In the genomic region with DNA sequence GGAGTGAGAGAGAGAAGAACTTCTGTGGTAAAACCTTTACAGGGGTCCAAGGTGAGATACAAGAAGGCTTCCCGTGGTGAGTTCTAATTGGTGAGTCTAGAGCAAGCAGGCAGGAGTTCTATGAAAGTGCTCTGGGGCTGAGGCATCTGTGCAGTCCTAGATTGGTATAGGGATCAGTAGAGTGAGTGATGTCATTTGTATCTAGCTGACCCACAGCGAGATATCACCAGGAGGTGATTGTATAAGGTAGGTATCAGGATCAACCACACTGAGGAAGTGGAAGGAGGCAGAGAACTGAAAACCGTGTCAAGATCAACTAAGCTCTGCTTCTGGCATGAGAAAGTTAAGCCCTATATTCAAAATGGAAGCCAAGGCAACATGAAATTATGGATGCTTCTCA, we compare ENCODE assay signal across 27 cellular contexts.
DNase-seq lines count a peak whose midpoint lies in the region; ATAC-seq, FAIRE-seq and TF ChIP-seq lines count a peak whose summit lies in the region.
"Had no signal": no experiment of that assay in that cellular context is flagged by ENCODE, and none has a peak within 500 bp of the region (broad histone marks: within the 10 kb centered on the region; RNA-seq: fewer than 3 reads in every experiment).

No MANE protein-coding gene starts in this region.

- H3K27me3 ChIP-seq in SK-N-SH (ENCODE audit: insufficient read depth) = no peaks in the 10 kb centered on the region

- no peak overlapping the region for H3K4me3 Mint-ChIP-seq in stimulated activated memory B cell treated with anti-CD40 and anti-IgM and Interleukin-4, amounts not matched to agents 10 μg/mL and 1 μg/mL and 100 μg/mL, for 72 hours
- H3K4me3 Mint-ChIP-seq: H9, HFFc6, IgD-negative memory B cell had no signal

- POLR2A ChIA-PET in SK-N-SH (lab: Yijun Ruan, JAX) = no interaction called here

- no peaks in the 10 kb centered on the region for H3K4me1 Mint-ChIP-seq in stimulated activated memory B cell treated with anti-CD40 and anti-IgM and Interleukin-4, amounts not matched to agents 10 μg/mL and 1 μg/mL and 100 μg/mL, for 72 hours
- H3K4me1 Mint-ChIP-seq: H9, IgD-negative memory B cell had no signal

- TF ChIP-seq CTCF in SK-N-SH (IDR thresholded peaks at IDR 0.05) = no peak

- H3K36me3 Mint-ChIP-seq in stimulated activated memory B cell treated with anti-CD40 and anti-IgM and Interleukin-4, amounts not matched to agents 10 μg/mL and 1 μg/mL and 100 μg/mL, for 72 hours = no peaks in the 10 kb centered on the region
- H3K36me3 Mint-ChIP-seq: IgD-negative memory B cell had no signal

- peaks cover 26% of the 10 kb centered on the region for H3F3A ChIP-seq in SK-N-SH (replicated peaks; ENCODE audit: insufficient read depth)

- H3K4me3 ChIP-seq in SK-N-SH (ENCODE audit: low read depth in 2 of 2, low read length in 1 of 2) = no peak overlapping the region

- FAIRE-seq in RCC 7860 (lab: Jason Lieb, UNC) = no peak
- FAIRE-seq: D721Med had no signal

- no peak overlapping the region for H3K9ac ChIP-seq in SK-N-SH

- no peaks in the 10 kb centered on the region for H4K20me1 ChIP-seq in SK-N-SH (ENCODE audit: insufficient read depth)

- ATAC-seq in SK-N-SH treated with all-trans-retinoic acid at 6 μM for 48 hours (no peak), HG02938 (IDR thresholded peaks at IDR 0.05; ENCODE audit: unreplicated experiment) (peak; percentile 48), GM18520 (IDR thresholded peaks at IDR 0.05; ENCODE audit: unreplicated experiment) (no peak)
- ATAC-seq in stimulated activated memory B cell treated with anti-CD40 and anti-IgM and Interleukin-4, amounts not matched to agents 10 μg/mL and 1 μg/mL and 100 μg/mL, for 72 hours = peak; percentile 39
- ATAC-seq: PC-3 had no signal

- peaks cover 0 to 24% of the 10 kb centered on the region in 2 experiments; a peak in 3 of 4 replicates for H3K4me1 ChIP-seq in SK-N-SH (ENCODE audit: control insufficient read depth in 1 of 2, insufficient read depth in 2 of 2, low read depth in 1 of 2, low read length in 1 of 2)

- 44% methylated on average over 3 of the region's 3 CpGs for WGBS in SK-N-SH (ENCODE audit: low lambda C conversion rate)

- H3K27ac ChIP-seq in SK-N-SH (ENCODE audit: low read depth in 2 of 2, low read length in 1 of 2) = no peak overlapping the region
- H3K27ac ChIP-seq: 22Rv1 had no signal

- TF ChIP-seq RAD21 in SK-N-SH (IDR thresholded peaks at IDR 0.05; ENCODE audit: low read length) = no peak

- no peaks in the 10 kb centered on the region for H3K9me3 Mint-ChIP-seq in stimulated activated memory B cell treated with anti-CD40 and anti-IgM and Interleukin-4, amounts not matched to agents 10 μg/mL and 1 μg/mL and 100 μg/mL, for 72 hours
- H3K9me3 Mint-ChIP-seq: H9 had no signal

- DNase-seq in SK-N-SH (no peak), RCC 7860 (ENCODE audit: low spot score) (peak; percentile 2), AG08395 (ENCODE audit: low spot score) (no peak), hypothalamus (lab: John Stamatoyannopoulos, UW) (no peak)
- DNase-seq: ACHN, AML-193, C1 segment of cervical spinal cord, DMS53, GDM1, H9, HFFc6, MV-4-11, NCI-H1694, NCI-H2081, NCI-H2171, NCI-H524 treated with DMSO at 0.1 percent for 48 hours, NCI-H82, PC-3, RPMI8226, SHP77 had no signal

- H3K9me3 ChIP-seq in SK-N-SH = no peaks in the 10 kb centered on the region

- H3K27ac Mint-ChIP-seq in stimulated activated memory B cell treated with anti-CD40 and anti-IgM and Interleukin-4, amounts not matched to agents 10 μg/mL and 1 μg/mL and 100 μg/mL, for 72 hours = no peak overlapping the region
- H3K27ac Mint-ChIP-seq: H9, HFFc6, IgD-negative memory B cell had no signal

- CTCF ChIA-PET in SK-N-SH (lab: Yijun Ruan, JAX) = no interaction called here

- H3K27me3 Mint-ChIP-seq in stimulated activated memory B cell treated with anti-CD40 and anti-IgM and Interleukin-4, amounts not matched to agents 10 μg/mL and 1 μg/mL and 100 μg/mL, for 72 hours = no peaks in the 10 kb centered on the region
- H3K27me3 Mint-ChIP-seq: IgD-negative memory B cell had no signal

- no peaks in the 10 kb centered on the region for H3K36me3 ChIP-seq in SK-N-SH (replicated peaks in 1 of 2; ENCODE audit: control insufficient read depth in 1 of 2, insufficient read depth in 2 of 2, low read length in 1 of 2)

- no peak overlapping the region for H3K4me2 ChIP-seq in SK-N-SH

- H3K9me2 ChIP-seq in SK-N-SH = no peaks in the 10 kb centered on the region

- H2AFZ ChIP-seq in SK-N-SH (ENCODE audit: low read depth) = peak overlapping the region; percentile 67; the same call in 1 of the 2 replicates

- no peak for TF ChIP-seq EP300 in SK-N-SH (IDR thresholded peaks at IDR 0.05; ENCODE audit: borderline replicate concordance in 1 of 2, low read depth in 1 of 2, low read length in 1 of 2)

- no peaks in the 10 kb centered on the region for H3K79me2 ChIP-seq in SK-N-SH (ENCODE audit: insufficient read depth)

TF ChIP-seq in SK-N-SH, 30 proteins besides CTCF, POLR2A, EP300 and RAD21 (continues in another document):
- TF ChIP-seq RCOR1 (IDR thresholded peaks at IDR 0.05; ENCODE audit: low read length) = no peak
- TF ChIP-seq, protein P1, sequence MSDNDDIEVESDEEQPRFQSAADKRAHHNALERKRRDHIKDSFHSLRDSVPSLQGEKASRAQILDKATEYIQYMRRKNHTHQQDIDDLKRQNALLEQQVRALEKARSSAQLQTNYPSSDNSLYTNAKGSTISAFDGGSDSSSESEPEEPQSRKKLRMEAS (IDR thresholded peaks at IDR 0.05; ENCODE audit: low read depth) = no peak
- TF ChIP-seq USF1 (IDR thresholded peaks at IDR 0.05; ENCODE audit: borderline replicate concordance, low read depth) = no peak
- no peak for TF ChIP-seq RXRA (IDR thresholded peaks at IDR 0.05; ENCODE audit: borderline replicate concordance, low read depth)
- TF ChIP-seq NRF1 (IDR thresholded peaks at IDR 0.05; ENCODE audit: low read depth, low read length) = no peak
- TF ChIP-seq, protein P2, sequence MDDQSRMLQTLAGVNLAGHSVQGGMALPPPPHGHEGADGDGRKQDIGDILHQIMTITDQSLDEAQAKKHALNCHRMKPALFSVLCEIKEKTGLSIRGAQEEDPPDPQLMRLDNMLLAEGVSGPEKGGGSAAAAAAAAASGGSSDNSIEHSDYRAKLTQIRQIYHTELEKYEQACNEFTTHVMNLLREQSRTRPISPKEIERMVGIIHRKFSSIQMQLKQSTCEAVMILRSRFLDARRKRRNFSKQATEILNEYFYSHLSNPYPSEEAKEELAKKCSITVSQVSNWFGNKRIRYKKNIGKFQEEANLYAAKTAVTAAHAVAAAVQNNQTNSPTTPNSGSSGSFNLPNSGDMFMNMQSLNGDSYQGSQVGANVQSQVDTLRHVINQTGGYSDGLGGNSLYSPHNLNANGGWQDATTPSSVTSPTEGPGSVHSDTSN (IDR thresholded peaks at IDR 0.05) = no peak
- no peak for TF ChIP-seq EZH2phosphoT487 (IDR thresholded peaks at IDR 0.05; ENCODE audit: borderline replicate concordance, low read depth)

TF ChIP-seq in SK-N-SH treated with all-trans-retinoic acid at 6 μM for 48 hours, 23 proteins besides CTCF, POLR2A, EP300 and RAD21 (continues in another document):
- TF ChIP-seq TCF4 (CRISPR knock-in tag; IDR thresholded peaks at IDR 0.05; ENCODE audit: borderline replicate concordance) (no peak), ZNF8 (CRISPR knock-in tag; IDR thresholded peaks at IDR 0.05) (no peak), ZNF565 (CRISPR knock-in tag; conservative IDR thresholded peaks at IDR 0.05; ENCODE audit: low read depth) (no peak), GLIS3 (CRISPR knock-in tag; IDR thresholded peaks at IDR 0.05) (no peak), TSHZ2 (CRISPR knock-in tag; IDR thresholded peaks at IDR 0.05) (no peak), CSDC2 (CRISPR knock-in tag; IDR thresholded peaks at IDR 0.05) (no peak), ZFP3 (CRISPR knock-in tag; IDR thresholded peaks at IDR 0.05) (no peak)
- TF ChIP-seq, protein P3, sequence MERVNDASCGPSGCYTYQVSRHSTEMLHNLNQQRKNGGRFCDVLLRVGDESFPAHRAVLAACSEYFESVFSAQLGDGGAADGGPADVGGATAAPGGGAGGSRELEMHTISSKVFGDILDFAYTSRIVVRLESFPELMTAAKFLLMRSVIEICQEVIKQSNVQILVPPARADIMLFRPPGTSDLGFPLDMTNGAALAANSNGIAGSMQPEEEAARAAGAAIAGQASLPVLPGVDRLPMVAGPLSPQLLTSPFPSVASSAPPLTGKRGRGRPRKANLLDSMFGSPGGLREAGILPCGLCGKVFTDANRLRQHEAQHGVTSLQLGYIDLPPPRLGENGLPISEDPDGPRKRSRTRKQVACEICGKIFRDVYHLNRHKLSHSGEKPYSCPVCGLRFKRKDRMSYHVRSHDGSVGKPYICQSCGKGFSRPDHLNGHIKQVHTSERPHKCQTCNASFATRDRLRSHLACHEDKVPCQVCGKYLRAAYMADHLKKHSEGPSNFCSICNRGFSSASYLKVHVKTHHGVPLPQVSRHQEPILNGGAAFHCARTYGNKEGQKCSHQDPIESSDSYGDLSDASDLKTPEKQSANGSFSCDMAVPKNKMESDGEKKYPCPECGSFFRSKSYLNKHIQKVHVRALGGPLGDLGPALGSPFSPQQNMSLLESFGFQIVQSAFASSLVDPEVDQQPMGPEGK (CRISPR knock-in tag; IDR thresholded peaks at IDR 0.05; ENCODE audit: borderline replicate concordance) = no peak

Comparison
In these comparisons a context has a peak if more than half of its experiments do, and no peak if none do; other contexts are left out.
1. ATAC-seq: peak in HG02938 (single experiment) and stimulated activated memory B cell treated with anti-CD40 and anti-IgM and Interleukin-4, amounts not matched to agents 10 μg/mL and 1 μg/mL and 100 μg/mL, for 72 hours (single experiment); none in SK-N-SH treated with all-trans-retinoic acid at 6 μM for 48 hours (single experiment) and GM18520 (single experiment).